In genomic region chr7:80453699-80454340, GRCh38 we compare ENCODE assay signal across 9 cellular contexts. TPM values are rescaled to one million over a fixed set of nuclear protein-coding genes. Genes with fewer than 3 reads are reported as not detected.
DNase-seq lines count a peak whose midpoint lies in the region; ATAC-seq, FAIRE-seq and TF ChIP-seq lines count a peak whose summit lies in the region.
"Had no signal": no experiment of that assay in that cellular context is flagged by ENCODE, and none has a peak within 500 bp of the region (broad histone marks: within the 10 kb centered on the region; RNA-seq: fewer than 3 reads in every experiment).

No MANE protein-coding gene starts in this region.

- no peaks in the 10 kb centered on the region for H3K36me3 ChIP-seq in small intestine (ENCODE audit: control insufficient read depth in 2 of 2, insufficient read depth in 2 of 2, low read length in 2 of 2)

- no peak overlapping the region for H3K27ac Mint-ChIP-seq in endothelial cell (ENCODE audit: unreplicated experiment)
- H3K27ac Mint-ChIP-seq in activated naive CD4-positive, alpha-beta T cell treated with anti-CD3 and anti-CD28 coated beads, Interleukin-2, amount 50 U/mL, for 72 hours, result no peak overlapping the region

- whole genome bisulfite sequencing in small intestine, 3 donors, result 50 to 58% (median 53%) methylated on average over 2 of the region's 2 CpGs

- no peaks in the 10 kb centered on the region for H3K4me1 Mint-ChIP-seq in endothelial cell (ENCODE audit: unreplicated experiment)

- no peaks in the 10 kb centered on the region for H3K36me3 Mint-ChIP-seq in endothelial cell (ENCODE audit: low read depth, unreplicated experiment)
- no peaks in the 10 kb centered on the region for H3K36me3 Mint-ChIP-seq in activated naive CD4-positive, alpha-beta T cell treated with anti-CD3 and anti-CD28 coated beads, Interleukin-2, amount 50 U/mL, for 72 hours

- peak; percentile 83 for FAIRE-seq in small intestine (lab: Jason Lieb, UNC)

- H3K9me3 Mint-ChIP-seq in endothelial cell (ENCODE audit: unreplicated experiment), result no peaks in the 10 kb centered on the region
- no peaks in the 10 kb centered on the region for H3K9me3 Mint-ChIP-seq in activated naive CD4-positive, alpha-beta T cell treated with anti-CD3 and anti-CD28 coated beads, Interleukin-2, amount 50 U/mL, for 72 hours

- H3K4me1 ChIP-seq in small intestine (ENCODE audit: control insufficient read depth in 2 of 2, insufficient read depth in 1 of 2, low read depth in 1 of 2, low read length in 1 of 2), result no peaks in the 10 kb centered on the region

- peak; percentile 29 for TF ChIP-seq CTCF in endothelial cell (IDR thresholded peaks at IDR 0.05; ENCODE audit: unreplicated experiment)

- no peaks in the 10 kb centered on the region for H3K27me3 Mint-ChIP-seq in endothelial cell (ENCODE audit: unreplicated experiment)

- DNase-seq in NCI-H510A treated with DMSO at 0.1 percent for 48 hours (lab: John Stamatoyannopoulos, UW), result peak; percentile 13
- no peak for DNase-seq in NCI-H510A (lab: John Stamatoyannopoulos, UW)
- peak; percentile 35 for DNase-seq in NCI-H748 (lab: John Stamatoyannopoulos, UW; ENCODE audit: unreplicated experiment)
- no peak for DNase-seq in endothelial cell (ENCODE audit: low spot score)
- no peak for DNase-seq in small intestine
- DNase-seq in activated naive CD4-positive, alpha-beta T cell treated with anti-CD3 and anti-CD28 coated beads, Interleukin-2, amount 50 U/mL, for 72 hours (ENCODE audit: low spot score in 2 of 2), result no peak
- DNase-seq in activated T-cell treated with anti-CD3 and anti-CD28 coated beads, Interleukin-2, amount 50 U/mL, for 1 hour, result no peak

- H3K9me3 ChIP-seq in small intestine (ENCODE audit: control insufficient read depth, low read depth), result no peaks in the 10 kb centered on the region

- no peak overlapping the region for H3K4me3 ChIP-seq in small intestine (ENCODE audit: low read depth in 1 of 2, low read length in 2 of 2)

- H3K27ac ChIP-seq in small intestine (ENCODE audit: low read depth in 1 of 2, low read length in 1 of 2), result no peak overlapping the region

- no peak overlapping the region for H3K4me3 Mint-ChIP-seq in endothelial cell (ENCODE audit: unreplicated experiment)

- H3K27me3 ChIP-seq in small intestine (ENCODE audit: control insufficient read depth in 2 of 2, insufficient read depth in 2 of 2, low read length in 2 of 2), result no peaks in the 10 kb centered on the region

- no peak for ATAC-seq in HG03196 (IDR thresholded peaks at IDR 0.05; ENCODE audit: unreplicated experiment)
- no peak for ATAC-seq in activated naive CD4-positive, alpha-beta T cell treated with anti-CD3 and anti-CD28 coated beads, Interleukin-2, amount 50 U/mL, for 72 hours

RNA-seq across cellular contexts. Expression of gene GNAT3, which starts 58.0 kb away (rescaled TPM):
- not detected for total RNA-seq in endothelial cell (ENCODE audit: unreplicated experiment)
- 1 to 10 TPM in 2 of 3 donors, under 1 TPM in 1; 0.81 to 3.8 (median 1.6) TPM for polyA plus RNA-seq in small intestine
- not detected for total RNA-seq in activated naive CD4-positive, alpha-beta T cell treated with anti-CD3 and anti-CD28 coated beads, Interleukin-2, amount 50 U/mL, for 72 hours
- total RNA-seq: pulmonary artery endothelial cell had no signal

Comparison
In these comparisons a context has a peak if more than half of its experiments do, and no peak if none do; other contexts are left out.
1. DNase-seq: peak in NCI-H510A treated with DMSO at 0.1 percent for 48 hours (single experiment) and NCI-H748 (single experiment); none in NCI-H510A (single experiment), endothelial cell (single experiment), small intestine (single experiment), activated naive CD4-positive, alpha-beta T cell treated with anti-CD3 and anti-CD28 coated beads, Interleukin-2, amount 50 U/mL, for 72 hours (0 of 2) and activated T-cell treated with anti-CD3 and anti-CD28 coated beads, Interleukin-2, amount 50 U/mL, for 1 hour (single experiment).